In genomic region chr2:97974471-97974870, GRCh38 we compare ENCODE assay signal across 10 cellular contexts.
"Had no signal": no experiment of that assay in that cellular context is flagged by ENCODE, and none has a peak within 500 bp of the region (broad histone marks: within the 10 kb centered on the region; RNA-seq: fewer than 3 reads in every experiment).

No MANE protein-coding gene starts in this region.

- FAIRE-seq: H1 had no signal

- H3K27ac ChIP-seq: GM23248 had no signal

- ATAC-seq: GM23338, HCT116 had no signal

- H3K36me3 ChIP-seq: HAP-1 had no signal

- H3K4me3 ChIP-seq: GM23248, GM23338, HAP-1 had no signal

- DNase-seq: GM23248, GOT3, H7, H9, HCEC 1CT, HFFc6 had no signal
